20 cellular contexts compared by ENCODE assay signal in the genomic region with DNA sequence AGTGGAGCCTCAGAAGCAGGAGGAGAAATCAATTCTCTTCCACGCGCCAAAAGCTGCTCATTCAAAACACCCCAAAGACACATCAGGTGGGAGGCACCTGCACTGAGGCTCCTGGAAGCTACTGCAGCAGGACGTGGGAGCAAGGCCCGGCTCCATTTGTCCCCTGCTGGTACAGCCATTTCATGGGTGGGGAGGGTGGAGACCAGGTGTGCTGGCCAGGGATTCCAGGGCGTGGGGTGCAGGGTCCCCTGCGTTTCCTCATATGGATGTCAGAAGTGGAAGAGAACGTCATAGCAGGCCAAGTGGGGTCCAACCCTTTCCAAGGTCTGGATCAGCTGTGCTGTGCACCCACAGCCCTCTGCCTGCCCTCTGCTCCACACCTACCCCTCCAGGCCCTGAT. TPM values are rescaled to one million over a fixed set of nuclear protein-coding genes. Genes with fewer than 3 reads are reported as not detected.
DNase-seq lines count a peak whose midpoint lies in the region; ATAC-seq and TF ChIP-seq lines count a peak whose summit lies in the region.
"Had no signal": no experiment of that assay in that cellular context is flagged by ENCODE, and none has a peak within 500 bp of the region (broad histone marks: within the 10 kb centered on the region; RNA-seq: fewer than 3 reads in every experiment).

No MANE protein-coding gene starts in this region.

- no peaks in the 10 kb centered on the region for H3F3A ChIP-seq in SK-N-SH (replicated peaks; ENCODE audit: insufficient read depth)

- peak overlapping the region; percentile 45 for H4K8ac ChIP-seq in neuronal stem cell (ENCODE audit: low read depth, low read length)

- no peaks in the 10 kb centered on the region for H3K36me3 ChIP-seq in SK-N-SH (replicated peaks in 1 of 2; ENCODE audit: control insufficient read depth in 1 of 2, insufficient read depth in 2 of 2, low read length in 1 of 2)
- H3K36me3 ChIP-seq in neuronal stem cell (replicated peaks in 1 of 2; ENCODE audit: control insufficient read depth in 2 of 2, insufficient read depth in 2 of 2, low read length in 2 of 2): no peaks in the 10 kb centered on the region
- H3K36me3 ChIP-seq in spleen: no peaks in the 10 kb centered on the region
- H3K36me3 ChIP-seq: BLaER1 had no signal

- no peak overlapping the region for H2BK120ac ChIP-seq in neuronal stem cell (ENCODE audit: low read depth, low read length)

- no peaks in the 10 kb centered on the region for H3K4me1 Mint-ChIP-seq in WTC11

- H3K4me1 ChIP-seq in SK-N-SH (ENCODE audit: control insufficient read depth in 1 of 2, insufficient read depth in 2 of 2, low read depth in 1 of 2, low read length in 1 of 2): no peaks in the 10 kb centered on the region
- peaks cover 0 to 5% of the 10 kb centered on the region in 2 donors for H3K4me1 ChIP-seq in neuronal stem cell (ENCODE audit: control insufficient read depth in 2 of 2, insufficient read depth in 1 of 2, low read depth in 1 of 2, low read length in 2 of 2)
- no peaks in the 10 kb centered on the region for H3K4me1 ChIP-seq in spleen
- H3K4me1 ChIP-seq: BLaER1, Caco-2 had no signal

- H3K23ac ChIP-seq in neuronal stem cell (ENCODE audit: low read depth, low read length, poor library complexity): peak overlapping the region; percentile 14

- CTCF ChIA-PET in SK-N-SH (lab: Yijun Ruan, JAX) (interaction anchor here (1.2 to 1.4 kb wide), 2 partner anchors 11 to 24 kb away, joined by 3 read pairs; no protein-coding TSS in a partner anchor), WTC11 (lab: Charles Lee) (interaction anchor here (1.4 kb wide), 1 partner anchor 92 kb away, joined by 3 read pairs; no protein-coding TSS in a partner anchor)

- H3K27ac ChIP-seq in SK-N-SH (ENCODE audit: low read depth in 2 of 2, low read length in 1 of 2) (no peak overlapping the region), neuronal stem cell (replicated peaks; ENCODE audit: low read length) (no peak overlapping the region), spleen (no peak overlapping the region)
- H3K27ac ChIP-seq: 22Rv1, BLaER1, C4-2B, GM23248 had no signal

- H3K4me3 ChIP-seq in SK-N-SH (ENCODE audit: low read depth in 2 of 2, low read length in 1 of 2) (no peak overlapping the region), neuronal stem cell (ENCODE audit: low read length in 2 of 2) (no peak overlapping the region), spleen (no peak overlapping the region)
- H3K4me3 ChIP-seq: BLaER1, GM23248 had no signal

- peak overlapping the region; percentile 60 for H3K18ac ChIP-seq in neuronal stem cell (ENCODE audit: low read length)

- H3K27ac Mint-ChIP-seq in WTC11: no peak overlapping the region
- H3K27ac Mint-ChIP-seq: B cell; CD4-positive, CD25-positive, alpha-beta regulatory T cell; CD8-positive, alpha-beta T cell; H9 had no signal

- ATAC-seq in SK-N-SH treated with all-trans-retinoic acid at 6 μM for 48 hours: no peak
- ATAC-seq in WTC11: no peak
- no peak for ATAC-seq in GM19452 (IDR thresholded peaks at IDR 0.05; ENCODE audit: unreplicated experiment)
- ATAC-seq: CD8-positive, alpha-beta T cell; HCT116 had no signal

- TF ChIP-seq EP300 in SK-N-SH (IDR thresholded peaks at IDR 0.05; ENCODE audit: borderline replicate concordance in 1 of 2, low read depth in 1 of 2, low read length in 1 of 2): no peak

- intact Hi-C loops in spleen (cut with DNase I; ENCODE audit: low total_unique reads): no loop called here

- H3K14ac ChIP-seq in neuronal stem cell (ENCODE audit: low read length): no peak overlapping the region

- H3K27me3 ChIP-seq in SK-N-SH (ENCODE audit: insufficient read depth): no peaks in the 10 kb centered on the region; the same call in 1 of the 2 replicates
- peaks cover 0 to 18% (median 0%) of the 10 kb centered on the region in 3 experiments for H3K27me3 ChIP-seq in neuronal stem cell (ENCODE audit: control insufficient read depth in 3 of 3, insufficient read depth in 3 of 3, low read depth in 1 of 3, low read length in 3 of 3)
- peaks cover 0 to 45% (median 0%) of the 10 kb centered on the region in 7 donors for H3K27me3 ChIP-seq in spleen (replicated peaks in 1 of 7)
- H3K27me3 ChIP-seq: BLaER1 had no signal

- no peak for TF ChIP-seq CTCF in SK-N-SH (IDR thresholded peaks at IDR 0.05)
- no peak for TF ChIP-seq CTCF in WTC11 (IDR thresholded peaks at IDR 0.05)
- no peak for TF ChIP-seq CTCF in spleen (IDR thresholded peaks at IDR 0.05 in 8 of 11, conservative IDR thresholded peaks at IDR 0.05 in 3 of 11)

- H2AK5ac ChIP-seq in neuronal stem cell (ENCODE audit: low read depth, low read length): peak overlapping the region; percentile 57

- WGBS in SK-N-SH (ENCODE audit: low lambda C conversion rate): 100% methylated on average over 2 of the region's 7 CpGs
- no CpG with 5 or more reads among the region's 7 CpGs for WGBS in neuronal stem cell (ENCODE audit: extremely low coverage in 2 of 2, insufficient read length in 2 of 2, insufficient replicate concordance in 1 of 2), 2 donors
- WGBS in spleen, 5 donors: 80 to 91% (median 89%) methylated on average over 5 to 7 of the region's 7 CpGs

- no peak overlapping the region for H3K4me3 Mint-ChIP-seq in WTC11
- H3K4me3 Mint-ChIP-seq: B cell; CD4-positive, CD25-positive, alpha-beta regulatory T cell; CD8-positive, alpha-beta T cell; H9 had no signal

- H3K27me3 Mint-ChIP-seq in WTC11 (ENCODE audit: low read depth): peaks cover 5% of the 10 kb centered on the region; the same call in 1 of the 2 replicates

- no peaks in the 10 kb centered on the region for H3K9me2 ChIP-seq in SK-N-SH

- TF ChIP-seq RAD21 in SK-N-SH (IDR thresholded peaks at IDR 0.05; ENCODE audit: low read length): no peak

- H3K9ac ChIP-seq in SK-N-SH: no peak overlapping the region
- peak overlapping the region; percentile 7 for H3K9ac ChIP-seq in neuronal stem cell (ENCODE audit: low read depth, low read length, poor library complexity)
- H3K9ac ChIP-seq: BLaER1, GM23248 had no signal

- H4K20me1 ChIP-seq in SK-N-SH (ENCODE audit: insufficient read depth): no peaks in the 10 kb centered on the region
- H4K20me1 ChIP-seq: BLaER1 had no signal

- peaks cover 5% of the 10 kb centered on the region for H3K9me3 Mint-ChIP-seq in WTC11
- H3K9me3 Mint-ChIP-seq: CD8-positive, alpha-beta T cell; H9 had no signal

- H2AFZ ChIP-seq in SK-N-SH (ENCODE audit: low read depth): no peak overlapping the region
- no peak overlapping the region for H2AFZ ChIP-seq in neuronal stem cell (ENCODE audit: low read length)
- H2AFZ ChIP-seq: GM23248 had no signal

- no peak overlapping the region for H2BK5ac ChIP-seq in neuronal stem cell (ENCODE audit: low read length)

- no peaks in the 10 kb centered on the region for H3K36me3 Mint-ChIP-seq in WTC11
- H3K36me3 Mint-ChIP-seq: CD4-positive, CD25-positive, alpha-beta regulatory T cell; CD8-positive, alpha-beta T cell had no signal

- no peak overlapping the region for H4K91ac ChIP-seq in neuronal stem cell (ENCODE audit: low read depth, low read length, poor library complexity)

- no peaks in the 10 kb centered on the region for H3K79me2 ChIP-seq in SK-N-SH (ENCODE audit: insufficient read depth)

- H3K4me2 ChIP-seq in SK-N-SH (no peak overlapping the region), neuronal stem cell (ENCODE audit: insufficient read depth, low read length, poor library complexity, severe bottlenecking) (no peak overlapping the region)
- H3K4me2 ChIP-seq: BLaER1 had no signal

- POLR2A ChIA-PET in SK-N-SH (lab: Yijun Ruan, JAX): no interaction called here
- POLR2A ChIA-PET in WTC11 (lab: Charles Lee): no interaction called here

- H3K9me3 ChIP-seq in SK-N-SH (no peaks in the 10 kb centered on the region), neuronal stem cell (replicated peaks in 1 of 2; ENCODE audit: control insufficient read depth in 2 of 2, insufficient read depth in 1 of 2, low read depth in 1 of 2, low read length in 2 of 2) (no peaks in the 10 kb centered on the region), spleen (no peaks in the 10 kb centered on the region)
- H3K9me3 ChIP-seq: BLaER1, Caco-2 had no signal

- no peak for TF ChIP-seq POLR2A in spleen (IDR thresholded peaks at IDR 0.05)

- H3K4ac ChIP-seq in neuronal stem cell (ENCODE audit: low read length): no peak overlapping the region

- no peak overlapping the region for H2BK12ac ChIP-seq in neuronal stem cell (ENCODE audit: low read length)

- peak overlapping the region; percentile 15 for H2BK15ac ChIP-seq in neuronal stem cell (ENCODE audit: low read length)

- H3K79me1 ChIP-seq in neuronal stem cell (ENCODE audit: low read depth, low read length): no peaks in the 10 kb centered on the region

- peak; percentile 10 for DNase-seq in SK-N-SH
- DNase-seq in WTC11 (ENCODE audit: low spot score): peak; percentile 4
- DNase-seq in neuronal stem cell (ENCODE audit: low spot score): no peak
- peak; percentile 53 for DNase-seq in spleen
- DNase-seq in OCI-M1 (lab: John Stamatoyannopoulos, UW): no peak
- DNase-seq in NCI-H1436 (lab: John Stamatoyannopoulos, UW): no peak
- DNase-seq: Caco-2; CD4-positive, CD25-positive, alpha-beta regulatory T cell; CD8-positive, alpha-beta T cell; DMS153; DND-41; GM23248; H9 had no signal

TF ChIP-seq in SK-N-SH, 30 proteins besides CTCF, POLR2A, EP300 and RAD21 (continues in another document):
- TF ChIP-seq EZH2phosphoT487 (IDR thresholded peaks at IDR 0.05; ENCODE audit: borderline replicate concordance, low read depth): no peak
- TF ChIP-seq, protein P1, sequence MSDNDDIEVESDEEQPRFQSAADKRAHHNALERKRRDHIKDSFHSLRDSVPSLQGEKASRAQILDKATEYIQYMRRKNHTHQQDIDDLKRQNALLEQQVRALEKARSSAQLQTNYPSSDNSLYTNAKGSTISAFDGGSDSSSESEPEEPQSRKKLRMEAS (IDR thresholded peaks at IDR 0.05; ENCODE audit: low read depth): no peak

TF ChIP-seq in SK-N-SH treated with all-trans-retinoic acid at 6 μM for 48 hours, 23 proteins besides CTCF, POLR2A, EP300 and RAD21 (continues in another document):
- TF ChIP-seq ZFP30 (CRISPR knock-in tag; IDR thresholded peaks at IDR 0.05) (no peak), ZC3H10 (CRISPR knock-in tag; IDR thresholded peaks at IDR 0.05) (no peak)

TF ChIP-seq in WTC11, 78 proteins besides CTCF, POLR2A, EP300 and RAD21 (continues in another document):
- TF ChIP-seq CREM (CRISPR knock-in tag; IDR thresholded peaks at IDR 0.05): no peak
- TF ChIP-seq FOXJ3 (CRISPR knock-in tag; IDR thresholded peaks at IDR 0.05; ENCODE audit: borderline replicate concordance): no peak
- no peak for TF ChIP-seq ZNF416 (CRISPR knock-in tag; IDR thresholded peaks at IDR 0.05)
- no peak for TF ChIP-seq JAZF1 (CRISPR knock-in tag; IDR thresholded peaks at IDR 0.05)
- no peak for TF ChIP-seq FOXK1 (CRISPR knock-in tag; IDR thresholded peaks at IDR 0.05)

RNA-seq across cellular contexts. Expression of a gene that starts 39.1 kb away (rescaled TPM):
- 16.6 and 21.9 TPM in 2 replicates for polyA plus RNA-seq in SK-N-SH (2012; rRNA removed)
- polyA plus RNA-seq in SK-N-SH (2012; cell fraction: cytosol; rRNA removed): 11.0 and 13.2 TPM in 2 replicates
- polyA plus RNA-seq in SK-N-SH (2012; cell fraction: nucleus; rRNA removed): 23.6 and 29.2 TPM in 2 replicates
- 3.2 to 3.9 TPM (median 3.3 TPM) in 3 replicates for total RNA-seq in WTC11 (2021)
- 10.0 TPM for polyA plus RNA-seq in neuronal stem cell (2013, experiment 1 of 2)
- polyA plus RNA-seq in neuronal stem cell (2013, experiment 2 of 2): 10.0 TPM
- total RNA-seq in spleen: 10 to 100 TPM; 23.4 to 48.0 (median 27.9) TPM
- 10 to 100 TPM; 12.3 to 19.0 (median 13.2) TPM for polyA plus RNA-seq in spleen

Comparison
In these comparisons a context has a peak if more than half of its experiments do, and no peak if none do; other contexts are left out.
1. DNase-seq: peak in SK-N-SH (single experiment), WTC11 (single experiment) and spleen (single experiment); none in neuronal stem cell (single experiment), OCI-M1 (single experiment) and NCI-H1436 (single experiment).